Comparison of ENCODE assay signal across 30 cellular contexts in genomic region chr3:71413572-71413971, GRCh38.
DNase-seq lines count a peak whose midpoint lies in the region; ATAC-seq, FAIRE-seq and TF ChIP-seq lines count a peak whose summit lies in the region.
"Had no signal": no experiment of that assay in that cellular context is flagged by ENCODE, and none has a peak within 500 bp of the region (broad histone marks: within the 10 kb centered on the region; RNA-seq: fewer than 3 reads in every experiment).

No MANE protein-coding gene starts in this region.

- FAIRE-seq in astrocyte (lab: Jason Lieb, UNC): no peak

- no peaks in the 10 kb centered on the region for H3K27me3 ChIP-seq in BLaER1
- H3K27me3 ChIP-seq in Caco-2 (replicated peaks; ENCODE audit: control insufficient read depth, insufficient read depth, low read length): no peaks in the 10 kb centered on the region
- no peaks in the 10 kb centered on the region for H3K27me3 ChIP-seq in astrocyte (ENCODE audit: insufficient read depth, low read length)
- H3K27me3 ChIP-seq: SJCRH30, tibial nerve had no signal

- H4K20me1 ChIP-seq in BLaER1 (no peaks in the 10 kb centered on the region), astrocyte (ENCODE audit: insufficient read depth, low read length) (peaks cover 95% of the 10 kb centered on the region)

- CTCF ChIA-PET in Caco-2 (lab: Charles Lee): no interaction called here

- H3K9me3 ChIP-seq in BLaER1 (no peaks in the 10 kb centered on the region), Caco-2 (no peaks in the 10 kb centered on the region), astrocyte (ENCODE audit: insufficient read depth, low read depth, low read length) (no peaks in the 10 kb centered on the region)
- H3K9me3 ChIP-seq: psoas muscle, SJCRH30, tibial nerve had no signal

- H3K9ac ChIP-seq in BLaER1 (no peak overlapping the region), astrocyte (ENCODE audit: low read length) (no peak overlapping the region)

- H3K36me3 ChIP-seq in BLaER1 (no peaks in the 10 kb centered on the region), Caco-2 (ENCODE audit: control insufficient read depth, insufficient read depth, low read length) (no peaks in the 10 kb centered on the region), astrocyte (ENCODE audit: insufficient read depth, low read length) (no peaks in the 10 kb centered on the region)
- H3K36me3 ChIP-seq: SJCRH30, tibial nerve, WERI-Rb-1 had no signal

- no TSS peak for BruUV-seq in Caco-2 (replicated peaks; lab: Mats Ljungman, UMichigan)

- peaks cover 16% of the 10 kb centered on the region for H3K36me3 Mint-ChIP-seq in Caco-2 (ENCODE audit: insufficient read depth, unreplicated experiment)
- peaks cover 2% of the 10 kb centered on the region for H3K36me3 Mint-ChIP-seq in astrocyte (ENCODE audit: low read depth, unreplicated experiment)
- H3K36me3 Mint-ChIP-seq: brain, memory B cell had no signal

- H3K27ac ChIP-seq in BLaER1 (no peak overlapping the region), astrocyte (ENCODE audit: low read depth, low read length) (no peak overlapping the region)
- H3K27ac ChIP-seq: psoas muscle, SJCRH30, tibial nerve, WERI-Rb-1 had no signal

- intact Hi-C loops in Caco-2 (cut with micrococcal nuclease; ENCODE audit: unreplicated experiment): no loop called here

- no peak overlapping the region for H3K4me3 Mint-ChIP-seq in Caco-2 (ENCODE audit: unreplicated experiment)
- no peak overlapping the region for H3K4me3 Mint-ChIP-seq in astrocyte (ENCODE audit: unreplicated experiment)
- H3K4me3 Mint-ChIP-seq: activated CD4-positive, alpha-beta T cell treated with anti-CD3 and anti-CD28 coated beads, Interleukin-2, amount 10 ng/mL, durations not matched to agents 24 days and 14 days; activated CD8-positive, alpha-beta memory T cell treated with anti-CD3 and anti-CD28 coated beads, Interleukin-2, amount 10 ng/mL, durations not matched to agents 7 days and 5 days; brain; memory B cell had no signal

- H3K27me3 Mint-ChIP-seq in Caco-2 (ENCODE audit: insufficient read depth, unreplicated experiment) (no peaks in the 10 kb centered on the region), astrocyte (ENCODE audit: low read depth, unreplicated experiment) (no peaks in the 10 kb centered on the region)
- H3K27me3 Mint-ChIP-seq: memory B cell had no signal

- H3K9me3 Mint-ChIP-seq in Caco-2 (ENCODE audit: unreplicated experiment) (no peaks in the 10 kb centered on the region), astrocyte (ENCODE audit: unreplicated experiment) (no peaks in the 10 kb centered on the region)
- H3K9me3 Mint-ChIP-seq: activated CD4-positive, alpha-beta T cell treated with anti-CD3 and anti-CD28 coated beads, Interleukin-2, amount 10 ng/mL, durations not matched to agents 24 days and 14 days; brain; memory B cell had no signal

- H3K4me1 ChIP-seq in BLaER1 (peaks cover 75% of the 10 kb centered on the region), Caco-2 (peaks cover 56% of the 10 kb centered on the region), astrocyte (ENCODE audit: insufficient read depth, low read length) (peaks cover 10% of the 10 kb centered on the region)
- H3K4me1 ChIP-seq: psoas muscle, SJCRH30 had no signal

- no peak overlapping the region for H2AFZ ChIP-seq in astrocyte (ENCODE audit: low read depth, low read length)

- H3K4me3 ChIP-seq in BLaER1: no peak overlapping the region
- no peak overlapping the region for H3K4me3 ChIP-seq in Caco-2 (ENCODE audit: low read depth, low read length)
- H3K4me3 ChIP-seq in astrocyte (ENCODE audit: insufficient read depth, low read depth, low read length): no peak overlapping the region
- H3K4me3 ChIP-seq: psoas muscle, SJCRH30, tibial nerve had no signal

- TF ChIP-seq CTCF in Caco-2 (IDR thresholded peaks at IDR 0.05; ENCODE audit: insufficient read depth in 1 of 2, low read depth in 1 of 2, low read length in 1 of 2, severe bottlenecking in 1 of 2, unreplicated experiment in 1 of 2): no peak
- no peak for TF ChIP-seq CTCF in astrocyte (IDR thresholded peaks at IDR 0.05; ENCODE audit: insufficient read depth, low read depth, low read length)

- H3K4me2 ChIP-seq in BLaER1: peak overlapping the region; percentile 65
- peak overlapping the region; percentile 10 for H3K4me2 ChIP-seq in astrocyte (ENCODE audit: low read length)

- POLR2A ChIA-PET in Caco-2 (lab: Charles Lee): no interaction called here

- H3K79me2 ChIP-seq in astrocyte (ENCODE audit: insufficient read depth, low read length): peaks cover 97% of the 10 kb centered on the region

- DNase-seq in Caco-2 (no peak), astrocyte (ENCODE audit: low read depth) (no peak), lung microvascular endothelial cell (ENCODE audit: low read depth in 2 of 2) (peak; percentile 36 to 69), mesenteric fat pad (ENCODE audit: low spot score) (no peak), DMS 273 (lab: John Stamatoyannopoulos, UW; ENCODE audit: unreplicated experiment) (no peak)
- DNase-seq in stimulated activated naive CD4-positive, alpha-beta T cell (lab: John Stamatoyannopoulos, UW): no peak
- DNase-seq: activated CD4-positive, alpha-beta T cell treated with anti-CD3 and anti-CD28 coated beads, Interleukin-2, amount 10 ng/mL, durations not matched to agents 24 days and 14 days; activated CD8-positive, alpha-beta memory T cell treated with anti-CD3 and anti-CD28 coated beads, Interleukin-2, amount 10 ng/mL, durations not matched to agents 7 days and 5 days; activated T-cell treated with anti-CD3 and anti-CD28 coated beads, Interleukin-2, amount 50 U/mL, for 48 hours; DND-41; HCEC 1CT; hypothalamus; left colon; NCI-H1092; NCI-H1694 treated with DMSO at 0.1 percent for 48 hours; NCI-H2171; NCI-H82; occipital lobe; psoas muscle; SJCRH30; stimulated activated CD4-positive, alpha-beta T cell treated with anti-CD3 and anti-CD28 coated beads, Interleukin-4, amount 100 ng/mL, for 24 hours; SW 1271; T1000; WERI-Rb-1 had no signal

- H3K4me1 Mint-ChIP-seq in Caco-2 (ENCODE audit: low read depth, unreplicated experiment): peaks cover 49% of the 10 kb centered on the region
- peaks cover 64% of the 10 kb centered on the region for H3K4me1 Mint-ChIP-seq in astrocyte (ENCODE audit: low read depth, unreplicated experiment)

- H3K27ac Mint-ChIP-seq in Caco-2 (ENCODE audit: unreplicated experiment) (peak overlapping the region; percentile 46), astrocyte (ENCODE audit: unreplicated experiment) (peak overlapping the region; percentile 58)
- H3K27ac Mint-ChIP-seq: activated CD4-positive, alpha-beta T cell treated with anti-CD3 and anti-CD28 coated beads, Interleukin-2, amount 10 ng/mL, durations not matched to agents 24 days and 14 days; activated CD8-positive, alpha-beta memory T cell treated with anti-CD3 and anti-CD28 coated beads, Interleukin-2, amount 10 ng/mL, durations not matched to agents 7 days and 5 days; brain had no signal

- no peak for ATAC-seq in HG03175 (IDR thresholded peaks at IDR 0.05; ENCODE audit: unreplicated experiment)
- ATAC-seq: activated CD8-positive, alpha-beta memory T cell treated with anti-CD3 and anti-CD28 coated beads, Interleukin-2, amount 10 ng/mL, durations not matched to agents 7 days and 5 days; left colon; psoas muscle; sciatic nerve had no signal

Comparison
In these comparisons a context has a peak if more than half of its experiments do, and no peak if none do; other contexts are left out.
1. DNase-seq: peak in lung microvascular endothelial cell (2 of 2); none in Caco-2 (0 of 2), astrocyte (single experiment), mesenteric fat pad (single experiment), stimulated activated naive CD4-positive, alpha-beta T cell (0 of 6) and DMS 273 (single experiment).